ENCODE assay signal across 1 cellular context in genomic region chr21:39689860-39690259, GRCh38. TPM values are rescaled to one million over a fixed set of nuclear protein-coding genes. Genes with fewer than 3 reads are reported as not detected.
"Had no signal": no experiment of that assay in that cellular context is flagged by ENCODE, and none has a peak within 500 bp of the region (broad histone marks: within the 10 kb centered on the region; RNA-seq: fewer than 3 reads in every experiment).

No MANE protein-coding gene starts in this region.

RNA-seq across cellular contexts. Expression of gene IGSF5, which starts 55.1 kb away (rescaled TPM):
- total RNA-seq: GM12878 had no signal
- polyA plus RNA-seq: GM12878 had no signal
